32 cellular contexts compared by ENCODE assay signal in the genomic region with DNA sequence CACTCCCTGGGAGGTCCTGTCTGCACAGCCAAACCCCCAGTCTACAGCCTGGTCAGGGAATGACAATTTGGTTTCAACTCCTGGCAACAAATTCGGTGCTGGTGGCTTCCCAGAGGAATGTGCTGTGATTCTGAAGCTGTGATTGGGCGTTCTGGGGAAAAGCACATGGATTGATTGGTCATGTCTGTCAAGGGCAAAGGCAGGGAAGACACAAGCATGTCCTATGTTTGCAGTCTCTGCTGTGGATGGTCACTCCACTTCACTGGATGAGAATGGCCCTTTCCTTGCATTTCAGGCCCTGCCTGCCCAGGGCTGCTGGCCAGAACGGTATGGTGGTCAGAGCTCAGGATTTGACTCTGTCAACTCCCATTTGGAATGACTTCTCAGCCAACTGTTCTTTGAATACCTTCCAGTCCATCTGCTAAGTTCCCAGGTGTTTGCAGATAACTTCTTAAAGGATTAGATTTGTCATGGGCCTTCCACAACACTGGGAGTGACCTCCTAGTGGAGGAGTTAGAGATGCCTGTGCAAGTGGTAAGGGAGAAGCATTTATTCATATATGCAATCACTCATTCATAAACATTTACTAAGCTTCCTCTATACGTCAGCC. TPM values are rescaled to one million over a fixed set of nuclear protein-coding genes. Genes with fewer than 3 reads are reported as not detected.
"Had no signal": no experiment of that assay in that cellular context is flagged by ENCODE, and none has a peak within 500 bp of the region (broad histone marks: within the 10 kb centered on the region; RNA-seq: fewer than 3 reads in every experiment).

No MANE protein-coding gene starts in this region.

- H3K36me3 ChIP-seq: colonic mucosa, esophagus squamous epithelium had no signal

- H3K27ac ChIP-seq: colonic mucosa, epithelial cell of prostate, esophagus squamous epithelium had no signal

- H3K27me3 ChIP-seq: colonic mucosa, esophagus squamous epithelium had no signal

- H3K36me3 Mint-ChIP-seq: activated CD4-positive, alpha-beta memory T cell treated with anti-CD3 and anti-CD28 coated beads for 36 hours; activated CD8-positive, alpha-beta memory T cell treated with anti-CD3 and anti-CD28 coated beads, Interleukin-2, amount 10 ng/mL, durations not matched to agents 7 days and 5 days; activated naive CD4-positive, alpha-beta T cell treated with anti-CD3 and anti-CD28 coated beads, Interleukin-2, amount 10 ng/mL, durations not matched to agents 7 days and 5 days; activated naive CD4-positive, alpha-beta T cell treated with anti-CD3 and anti-CD28 coated beads, Interleukin-2, amount 50 U/mL, for 72 hours; activated naive CD8-positive, alpha-beta T cell treated with anti-CD3 and anti-CD28 coated beads, Interleukin-2, amount 10 ng/mL, durations not matched to agents 7 days and 5 days had no signal

- H3K9me3 ChIP-seq: colonic mucosa, esophagus squamous epithelium had no signal

- H3K4me3 Mint-ChIP-seq: activated CD4-positive, alpha-beta memory T cell treated with anti-CD3 and anti-CD28 coated beads for 36 hours; activated CD4-positive, alpha-beta T cell treated with anti-CD3 and anti-CD28 coated beads for 36 hours; activated CD4-positive, alpha-beta T cell treated with anti-CD3 and anti-CD28 coated beads, Interleukin-2, amount 10 ng/mL, durations not matched to agents 24 days and 14 days; activated CD8-positive, alpha-beta memory T cell treated with anti-CD3 and anti-CD28 coated beads, Interleukin-2, amount 10 ng/mL, durations not matched to agents 7 days and 5 days; activated CD8-positive, alpha-beta T cell treated with anti-CD3 and anti-CD28 coated beads, Interleukin-2, amount 10 ng/mL, durations not matched to agents 7 days and 5 days; activated naive CD4-positive, alpha-beta T cell treated with anti-CD3 and anti-CD28 coated beads, Interleukin-2, amount 10 ng/mL, durations not matched to agents 7 days and 5 days; activated naive CD8-positive, alpha-beta T cell treated with anti-CD3 and anti-CD28 coated beads, Interleukin-2, amount 10 ng/mL, durations not matched to agents 7 days and 5 days; activated T-cell treated with anti-CD3 and anti-CD28 coated beads, Interleukin-2, amount 50 U/mL, for 24 hours; activated T-cell treated with anti-CD3 and anti-CD28 coated beads, Interleukin-2, amount 50 U/mL, for 72 hours; T-helper 17 cell; T-helper 2 cell treated with Interferon-gamma antibody and Interleukin-4, amounts not matched to agents 5 μg/mL and 100 μg/mL, for 36 hours had no signal

- H3K27me3 Mint-ChIP-seq: activated CD4-positive, alpha-beta memory T cell treated with anti-CD3 and anti-CD28 coated beads for 36 hours; activated CD4-positive, alpha-beta T cell treated with anti-CD3 and anti-CD28 coated beads for 36 hours; activated T-cell treated with anti-CD3 and anti-CD28 coated beads, Interleukin-2, amount 50 U/mL, for 24 hours; T-helper 17 cell had no signal

- H3K9me3 Mint-ChIP-seq: activated CD4-positive, alpha-beta memory T cell treated with anti-CD3 and anti-CD28 coated beads for 36 hours; activated CD4-positive, alpha-beta T cell treated with anti-CD3 and anti-CD28 coated beads, Interleukin-2, amount 10 ng/mL, durations not matched to agents 24 days and 14 days; activated naive CD4-positive, alpha-beta T cell treated with anti-CD3 and anti-CD28 coated beads, Interleukin-2, amount 10 ng/mL, durations not matched to agents 7 days and 5 days; activated naive CD4-positive, alpha-beta T cell treated with anti-CD3 and anti-CD28 coated beads, Interleukin-2, amount 50 U/mL, for 72 hours; activated naive CD8-positive, alpha-beta T cell treated with anti-CD3 and anti-CD28 coated beads, Interleukin-2, amount 10 ng/mL, durations not matched to agents 7 days and 5 days; activated T-cell treated with anti-CD3 and anti-CD28 coated beads, Interleukin-2, amount 50 U/mL, for 24 hours; activated T-cell treated with anti-CD3 and anti-CD28 coated beads, Interleukin-2, amount 50 U/mL, for 72 hours; T-helper 2 cell treated with Interferon-gamma antibody and Interleukin-4, amounts not matched to agents 5 μg/mL and 100 μg/mL, for 36 hours had no signal

- H3K4me3 ChIP-seq: colonic mucosa, esophagus squamous epithelium had no signal

- DNase-seq: activated CD4-positive, alpha-beta memory T cell treated with anti-CD3 and anti-CD28 coated beads for 36 hours; activated CD4-positive, alpha-beta T cell treated with anti-CD3 and anti-CD28 coated beads for 36 hours; activated CD4-positive, alpha-beta T cell treated with anti-CD3 and anti-CD28 coated beads, Interleukin-2, amount 10 ng/mL, durations not matched to agents 24 days and 14 days; activated CD4-positive, CD25-positive, alpha-beta regulatory T cell; activated CD4-positive, CD25-positive, alpha-beta regulatory T cell treated with anti-CD3 and anti-CD28 coated beads, Interleukin-2, amount 50 U/mL, for 72 hours; activated CD8-positive, alpha-beta memory T cell treated with anti-CD3 and anti-CD28 coated beads, Interleukin-2, amount 10 ng/mL, durations not matched to agents 7 days and 5 days; activated CD8-positive, alpha-beta memory T cell treated with anti-CD3 and anti-CD28 coated beads, Interleukin-2, amount 50 U/mL, for 48 hours; activated CD8-positive, alpha-beta T cell treated with anti-CD3 and anti-CD28 coated beads, Interleukin-2, amount 10 ng/mL, durations not matched to agents 7 days and 5 days; activated gamma-delta T cell; activated naive CD4-positive, alpha-beta T cell; activated naive CD4-positive, alpha-beta T cell treated with anti-CD3 and anti-CD28 coated beads, Interleukin-2, amount 10 ng/mL, durations not matched to agents 7 days and 5 days; activated naive CD8-positive, alpha-beta T cell treated with anti-CD3 and anti-CD28 coated beads, Interleukin-2, amount 10 ng/mL, durations not matched to agents 7 days and 5 days; activated T-cell treated with anti-CD3 and anti-CD28 coated beads for 4 hours; activated T-cell treated with anti-CD3 and anti-CD28 coated beads, Interleukin-2, amount 50 U/mL, for 24 hours; activated T-cell treated with anti-CD3 and anti-CD28 coated beads, Interleukin-2, amount 50 U/mL, for 72 hours; amniotic stem cell; anterior cingulate cortex; colonic mucosa; effector CD8-positive, alpha-beta T cell; esophagus squamous epithelium; foreskin fibroblast; head of caudate nucleus; T-helper 1 cell; T-helper 17 cell; T1000 had no signal

- H3K27ac Mint-ChIP-seq: activated CD4-positive, alpha-beta memory T cell treated with anti-CD3 and anti-CD28 coated beads for 36 hours; activated CD4-positive, alpha-beta T cell treated with anti-CD3 and anti-CD28 coated beads for 36 hours; activated CD4-positive, alpha-beta T cell treated with anti-CD3 and anti-CD28 coated beads, Interleukin-2, amount 10 ng/mL, durations not matched to agents 24 days and 14 days; activated CD8-positive, alpha-beta memory T cell treated with anti-CD3 and anti-CD28 coated beads, Interleukin-2, amount 10 ng/mL, durations not matched to agents 7 days and 5 days; activated CD8-positive, alpha-beta T cell treated with anti-CD3 and anti-CD28 coated beads, Interleukin-2, amount 10 ng/mL, durations not matched to agents 7 days and 5 days; activated naive CD4-positive, alpha-beta T cell treated with anti-CD3 and anti-CD28 coated beads, Interleukin-2, amount 10 ng/mL, durations not matched to agents 7 days and 5 days; activated naive CD4-positive, alpha-beta T cell treated with anti-CD3 and anti-CD28 coated beads, Interleukin-2, amount 50 U/mL, for 72 hours; activated naive CD8-positive, alpha-beta T cell treated with anti-CD3 and anti-CD28 coated beads, Interleukin-2, amount 10 ng/mL, durations not matched to agents 7 days and 5 days; activated T-cell treated with anti-CD3 and anti-CD28 coated beads, Interleukin-2, amount 50 U/mL, for 24 hours; activated T-cell treated with anti-CD3 and anti-CD28 coated beads, Interleukin-2, amount 50 U/mL, for 72 hours; T-helper 17 cell; T-helper 2 cell treated with Interferon-gamma antibody and Interleukin-4, amounts not matched to agents 5 μg/mL and 100 μg/mL, for 36 hours had no signal

- H3K4me1 ChIP-seq: colonic mucosa had no signal

- FAIRE-seq: astrocyte, endometrium, endothelial cell of umbilical vein, frontal cortex had no signal

- ATAC-seq: activated CD4-positive, alpha-beta T cell treated with anti-CD3 and anti-CD28 coated beads for 36 hours; activated CD8-positive, alpha-beta memory T cell treated with anti-CD3 and anti-CD28 coated beads, Interleukin-2, amount 10 ng/mL, durations not matched to agents 7 days and 5 days; activated CD8-positive, alpha-beta T cell treated with anti-CD3 and anti-CD28 coated beads, Interleukin-2, amount 10 ng/mL, durations not matched to agents 7 days and 5 days; activated naive CD4-positive, alpha-beta T cell treated with anti-CD3 and anti-CD28 coated beads, Interleukin-2, amount 50 U/mL, for 72 hours; activated T-cell treated with anti-CD3 and anti-CD28 coated beads, Interleukin-2, amount 50 U/mL, for 72 hours; T-helper 17 cell had no signal

RNA-seq across cellular contexts. Expression of a gene that starts 42.7 kb away (rescaled TPM):
- total RNA-seq: activated CD8-positive, alpha-beta T cell treated with anti-CD3 and anti-CD28 coated beads, Interleukin-2, amount 10 ng/mL, durations not matched to agents 7 days and 5 days had no signal
